1 cellular context compared by ENCODE assay signal in genomic region chr1:229148041-229148671, GRCh38.
TF ChIP-seq lines count a peak whose summit lies in the region.

No MANE protein-coding gene starts in this region.

TF ChIP-seq in K562, 482 proteins besides CTCF, POLR2A, EP300 and RAD21 (continued from another document and continues in another):
- TF ChIP-seq MGA (IDR thresholded peaks at IDR 0.05) (no peak), ZKSCAN3 (CRISPR knock-in tag; IDR thresholded peaks at IDR 0.05) (no peak), LARP7 (IDR thresholded peaks at IDR 0.05) (no peak), THAP7 (CRISPR knock-in tag; IDR thresholded peaks at IDR 0.05) (no peak), PHF21A (IDR thresholded peaks at IDR 0.05; ENCODE audit: borderline replicate concordance, low read depth) (no peak), ETS1 (conservative IDR thresholded peaks at IDR 0.05; ENCODE audit: control insufficient read depth, low read depth, low read length) (peak; percentile 54; the same call in 1 of the 2 replicates), HDAC1 (IDR thresholded peaks at IDR 0.05) (peak in 1 of 2 experiments; percentile 55; a peak in 1 of 4 replicates), NR3C1 (CRISPR knock-in tag; IDR thresholded peaks at IDR 0.05) (no peak), PHTF2 (CRISPR knock-in tag; IDR thresholded peaks at IDR 0.05) (no peak), ZNF785 (CRISPR knock-in tag; IDR thresholded peaks at IDR 0.05) (no peak), KAT2B (IDR thresholded peaks at IDR 0.05; ENCODE audit: low read depth, low read length) (no peak), ZBTB43 (CRISPR knock-in tag; IDR thresholded peaks at IDR 0.05) (no peak), IFI16 (CRISPR knock-in tag; IDR thresholded peaks at IDR 0.05) (no peak), ARID3A (IDR thresholded peaks at IDR 0.05; ENCODE audit: borderline replicate concordance, low read depth, low read length) (no peak), RBFOX2 (IDR thresholded peaks at IDR 0.05; ENCODE audit: low read depth, low read length) (no peak), RHOXF2B (CRISPR knock-in tag; conservative IDR thresholded peaks at IDR 0.05) (no peak), FOXA1 (IDR thresholded peaks at IDR 0.05; ENCODE audit: borderline replicate concordance) (peak; percentile 45; the same call in 1 of the 2 replicates), SRSF1 (IDR thresholded peaks at IDR 0.05; ENCODE audit: low read depth, low read length) (no peak), KHSRP (IDR thresholded peaks at IDR 0.05) (no peak), TOE1 (IDR thresholded peaks at IDR 0.05; ENCODE audit: borderline replicate concordance) (no peak), TOE1 (CRISPR knock-in tag; IDR thresholded peaks at IDR 0.05; ENCODE audit: borderline replicate concordance, low read depth) (no peak), ZBTB1 (CRISPR knock-in tag; IDR thresholded peaks at IDR 0.05; ENCODE audit: borderline replicate concordance, low read depth) (peak; percentile 88), ZNF778 (CRISPR knock-in tag; IDR thresholded peaks at IDR 0.05) (no peak), THAP12 (CRISPR knock-in tag; IDR thresholded peaks at IDR 0.05) (no peak), ZFX (CRISPR knock-in tag; IDR thresholded peaks at IDR 0.05) (no peak), ARID4B (CRISPR knock-in tag; IDR thresholded peaks at IDR 0.05) (no peak), ZNF764 (CRISPR knock-in tag; IDR thresholded peaks at IDR 0.05; ENCODE audit: low read depth) (no peak), ZNF121 (CRISPR knock-in tag; conservative IDR thresholded peaks at IDR 0.05) (no peak), HMGXB4 (CRISPR knock-in tag; IDR thresholded peaks at IDR 0.05) (no peak), SREBF1 (IDR thresholded peaks at IDR 0.05; ENCODE audit: borderline replicate concordance, low read depth, low read length) (no peak)
